13 cellular contexts compared by ENCODE assay signal in the genomic region with DNA sequence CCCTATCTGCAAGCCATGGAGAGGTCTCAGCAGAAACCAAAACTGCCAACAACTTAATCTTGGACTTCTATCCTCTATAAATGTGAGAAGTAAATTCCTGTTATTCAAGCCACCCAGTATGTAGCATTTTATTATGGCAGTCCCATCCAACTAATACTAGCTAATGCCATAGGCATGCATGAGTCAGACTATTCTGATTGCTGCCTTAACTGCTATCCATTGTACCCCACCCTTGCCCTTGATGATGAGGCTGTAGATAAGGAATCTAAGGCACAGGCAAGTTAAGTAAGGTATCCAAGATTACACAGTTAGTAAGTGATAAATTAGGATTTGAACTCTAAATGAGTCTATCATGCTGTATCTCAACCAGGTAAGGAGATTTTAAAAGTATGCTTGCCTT.
DNase-seq lines count a peak whose midpoint lies in the region; ATAC-seq, FAIRE-seq and TF ChIP-seq lines count a peak whose summit lies in the region.
"Had no signal": no experiment of that assay in that cellular context is flagged by ENCODE, and none has a peak within 500 bp of the region (broad histone marks: within the 10 kb centered on the region; RNA-seq: fewer than 3 reads in every experiment).

No MANE protein-coding gene starts in this region.

- H3K36me3 Mint-ChIP-seq in astrocyte (ENCODE audit: low read depth, unreplicated experiment) = no peaks in the 10 kb centered on the region

- H3K4me1 Mint-ChIP-seq in astrocyte (ENCODE audit: low read depth, unreplicated experiment) = peaks cover 10% of the 10 kb centered on the region

- no peak for ATAC-seq in GM18519 (IDR thresholded peaks at IDR 0.05; ENCODE audit: low FRiP score, unreplicated experiment)
- ATAC-seq in HG03280 (IDR thresholded peaks at IDR 0.05; ENCODE audit: unreplicated experiment) = no peak

- H3K27me3 ChIP-seq in AG04450 (ENCODE audit: control insufficient read depth, insufficient read depth, low read length) (no peaks in the 10 kb centered on the region), astrocyte (ENCODE audit: insufficient read depth, low read length) (no peaks in the 10 kb centered on the region)
- H3K27me3 ChIP-seq: BLaER1, right atrium auricular region had no signal

- H2AFZ ChIP-seq in astrocyte (ENCODE audit: low read depth, low read length) = no peak overlapping the region

- H3K4me3 ChIP-seq in AG04450 (ENCODE audit: low read depth, low read length) (no peak overlapping the region), astrocyte (ENCODE audit: insufficient read depth, low read depth, low read length) (no peak overlapping the region)
- H3K4me3 ChIP-seq: BLaER1, right atrium auricular region had no signal

- peaks cover 11% of the 10 kb centered on the region for H3K9me3 Mint-ChIP-seq in astrocyte (ENCODE audit: unreplicated experiment)

- no peaks in the 10 kb centered on the region for H3K79me2 ChIP-seq in astrocyte (ENCODE audit: insufficient read depth, low read length)

- FAIRE-seq in astrocyte (lab: Jason Lieb, UNC) = peak; percentile 93

- H3K27me3 Mint-ChIP-seq in astrocyte (ENCODE audit: low read depth, unreplicated experiment) = no peaks in the 10 kb centered on the region

- H3K4me1 ChIP-seq in astrocyte (ENCODE audit: insufficient read depth, low read length) = peaks cover 5% of the 10 kb centered on the region
- H3K4me1 ChIP-seq: right atrium auricular region had no signal

- POLR2A ChIA-PET in AG04450 (lab: Yijun Ruan, JAX) = no interaction called here

- TF ChIP-seq CTCF in AG04450 (IDR thresholded peaks at IDR 0.05; ENCODE audit: low read depth, low read length) (no peak), astrocyte (IDR thresholded peaks at IDR 0.05; ENCODE audit: insufficient read depth, low read depth, low read length) (no peak)

- no peaks in the 10 kb centered on the region for H3K36me3 ChIP-seq in astrocyte (ENCODE audit: insufficient read depth, low read length)
- H3K36me3 ChIP-seq: right atrium auricular region had no signal

- H3K9ac ChIP-seq in astrocyte (ENCODE audit: low read length) = no peak overlapping the region
- H3K9ac ChIP-seq: BLaER1 had no signal

- H3K4me3 Mint-ChIP-seq in astrocyte (ENCODE audit: unreplicated experiment) = no peak overlapping the region

- no peaks in the 10 kb centered on the region for H4K20me1 ChIP-seq in astrocyte (ENCODE audit: insufficient read depth, low read length)
- H4K20me1 ChIP-seq: BLaER1 had no signal

- peak overlapping the region; percentile 45 for H3K4me2 ChIP-seq in astrocyte (ENCODE audit: low read length)
- H3K4me2 ChIP-seq: BLaER1 had no signal

- CTCF ChIA-PET in AG04450 (lab: Charles Lee) = interaction anchor here (0.6 to 1.0 kb wide), 2 partner anchors 99 to 302 kb away, joined by 3 read pairs; no protein-coding TSS in a partner anchor

- peaks cover 4% of the 10 kb centered on the region; the same call in 1 of the 2 replicates for H3K9me3 ChIP-seq in AG04450 (ENCODE audit: control insufficient read depth, insufficient read depth, low read length)
- H3K9me3 ChIP-seq in astrocyte (ENCODE audit: insufficient read depth, low read depth, low read length) = peaks cover 4% of the 10 kb centered on the region
- H3K9me3 ChIP-seq: right atrium auricular region had no signal

- DNase-seq in AG04450 (ENCODE audit: low read depth, low spot score) = peak; percentile 11
- DNase-seq in HT1080 (ENCODE audit: low read depth) = peak; percentile 91
- DNase-seq in astrocyte (ENCODE audit: low read depth) = peak; percentile 90
- DNase-seq in iPS-NIHi7 (ENCODE audit: extremely low spot score) = peak; percentile 13
- no peak for DNase-seq in OCI-M1 (lab: John Stamatoyannopoulos, UW)
- DNase-seq in COR-L47 (lab: John Stamatoyannopoulos, UW) = no peak
- DNase-seq: glutamatergic neuron, NCI-H1417 treated with DMSO at 0.1 percent for 48 hours had no signal

- no peak overlapping the region for H3K27ac ChIP-seq in AG04450 (ENCODE audit: low read depth, low read length)
- peak overlapping the region; percentile 44 for H3K27ac ChIP-seq in astrocyte (ENCODE audit: low read depth, low read length)
- H3K27ac ChIP-seq: BLaER1, HL-60, right atrium auricular region had no signal

- H3K27ac Mint-ChIP-seq in astrocyte (ENCODE audit: unreplicated experiment) = no peak overlapping the region

Comparison
In these comparisons a context has a peak if more than half of its experiments do, and no peak if none do; other contexts are left out.
1. DNase-seq: peak in AG04450 (single experiment), HT1080 (single experiment), astrocyte (single experiment) and iPS-NIHi7 (single experiment); none in OCI-M1 (single experiment) and COR-L47 (single experiment).